Comparison of ENCODE assay signal across 27 cellular contexts in the genomic region with DNA sequence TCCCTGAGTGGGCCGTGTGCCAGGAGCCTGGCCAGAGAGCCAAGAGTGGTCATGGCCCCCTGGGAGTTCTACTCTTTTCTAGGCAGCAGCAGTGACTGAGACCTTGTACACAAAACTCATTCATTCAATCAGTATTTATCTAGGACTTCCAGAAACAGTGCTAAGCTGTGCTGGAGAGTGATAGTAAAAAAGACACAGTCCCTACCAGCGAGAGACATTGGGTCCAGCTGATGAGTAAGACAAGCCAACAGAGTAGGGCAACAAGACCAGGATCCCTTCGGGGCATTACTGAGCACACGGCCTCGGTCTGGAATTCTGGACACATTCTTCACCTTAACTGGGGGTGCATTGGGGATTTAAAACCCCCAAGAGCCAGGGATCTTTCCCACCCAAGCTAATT.
"Had no signal": no experiment of that assay in that cellular context is flagged by ENCODE, and none has a peak within 500 bp of the region (broad histone marks: within the 10 kb centered on the region; RNA-seq: fewer than 3 reads in every experiment).

No MANE protein-coding gene starts in this region.

- H3K36me3 ChIP-seq: ascending aorta, cardiac muscle cell, SJSA1 had no signal

- DNase-seq: activated CD4-positive, alpha-beta T cell treated with anti-CD3 and anti-CD28 coated beads, Interleukin-2, amount 10 ng/mL, durations not matched to agents 24 days and 14 days; activated CD4-positive, alpha-beta T cell treated with anti-CD3 and anti-CD28 coated beads, Interleukin-2, amount 50 U/mL, for 4 hours; activated CD8-positive, alpha-beta T cell treated with anti-CD3 and anti-CD28 coated beads for 36 hours; activated effector memory CD4-positive, alpha-beta T cell treated with anti-CD3 and anti-CD28 coated beads, Interleukin-2, amount 50 U/mL, for 16 hours; activated naive CD4-positive, alpha-beta T cell; activated naive CD4-positive, alpha-beta T cell treated with anti-CD3 and anti-CD28 coated beads, Interleukin-2, amount 50 U/mL, for 16 hours; activated naive CD8-positive, alpha-beta T cell treated with anti-CD3 and anti-CD28 coated beads for 36 hours; activated T-cell treated with anti-CD3 and anti-CD28 coated beads, Interleukin-2, amount 50 U/mL, for 1 hour; activated T-cell treated with anti-CD3 and anti-CD28 coated beads, Interleukin-2, amount 50 U/mL, for 72 hours; amniotic stem cell; MM.1S; MV-4-11; NCI-H146; NCI-H187; NCI-H2029 treated with DMSO at 0.1 percent for 48 hours; NCI-H2107; NCI-H2171 treated with DMSO at 0.1 percent for 48 hours; NCI-H2227 treated with DMSO at 0.1 percent for 48 hours; NCI-H446; NCI-H510A treated with DMSO at 0.1 percent for 48 hours; NCI-H526 treated with DMSO at 0.1 percent for 48 hours; SK-N-SH had no signal

- ATAC-seq: activated CD8-positive, alpha-beta T cell treated with anti-CD3 and anti-CD28 coated beads for 36 hours; activated T-cell treated with anti-CD3 and anti-CD28 coated beads, Interleukin-2, amount 50 U/mL, for 72 hours; activated T-helper 17 cell treated with anti-CD3 and anti-CD28 coated beads, Interleukin-2, amount 50 U/mL, for 72 hours had no signal

- H3K4me1 ChIP-seq: SJSA1 had no signal

- H3K27me3 ChIP-seq: SJSA1 had no signal

- H3K4me3 ChIP-seq: ascending aorta, cardiac muscle cell, SJSA1 had no signal

- H3K9ac ChIP-seq: KMS-11, SK-N-SH had no signal

- H3K27ac ChIP-seq: ascending aorta, cardiac muscle cell, KMS-11, SJSA1 had no signal

- H3K9me3 ChIP-seq: ascending aorta, SJSA1, SK-N-SH had no signal

- H3K4me2 ChIP-seq: KMS-11, SK-N-SH had no signal
